Comparison of ENCODE assay signal across 8 cellular contexts in genomic region chr3:57597973-57598351, GRCh38. TPM values are rescaled to one million over a fixed set of nuclear protein-coding genes. Genes with fewer than 3 reads are reported as not detected.
A peak's percentile ranks its signal among the peaks of the same experiment; 100 is the strongest.
DNase-seq lines count a peak whose midpoint lies in the region; ATAC-seq and TF ChIP-seq lines count a peak whose summit lies in the region.

No MANE protein-coding gene starts in this region.

- TF ChIP-seq CTCF in SK-N-SH (IDR thresholded peaks at IDR 0.05) (no peak), osteoblast (IDR thresholded peaks at IDR 0.05; ENCODE audit: extremely low read depth, low read depth, low read length) (no peak)

- DNase-seq in H7 (no peak), SK-N-SH (no peak), osteoblast (ENCODE audit: insufficient read length, low spot score, missing footprints) (no peak), COR-L47 (lab: John Stamatoyannopoulos, UW) (no peak), H4 (ENCODE audit: low spot score) (no peak), NCI-H128 (lab: John Stamatoyannopoulos, UW; ENCODE audit: unreplicated experiment) (no peak)
- DNase-seq in effector memory CD8-positive, alpha-beta T cell, result no peak

- H3K9me3 Mint-ChIP-seq in effector memory CD8-positive, alpha-beta T cell, result no peaks in the 10 kb centered on the region

- peak; percentile 3 for ATAC-seq in effector memory CD8-positive, alpha-beta T cell (replicated peaks)
- ATAC-seq in GM18505 (IDR thresholded peaks at IDR 0.05; ENCODE audit: unreplicated experiment), result no peak

- CTCF ChIA-PET in SK-N-SH (lab: Yijun Ruan, JAX), result interaction anchor here (1.0 to 1.2 kb wide), 2 partner anchors 42 to 373 kb away, joined by 3 to 5 read pairs; partner anchors contain the start of gene PDE12

- peaks cover 49% of the 10 kb centered on the region for H3K36me3 Mint-ChIP-seq in effector memory CD8-positive, alpha-beta T cell (ENCODE audit: insufficient read depth)

- H3K4me2 ChIP-seq in SK-N-SH (peak overlapping the region; percentile 94), osteoblast (ENCODE audit: insufficient read depth, low read length) (peak overlapping the region; percentile 96)

- no peak for TF ChIP-seq EP300 in SK-N-SH (IDR thresholded peaks at IDR 0.05; ENCODE audit: borderline replicate concordance in 1 of 2, low read depth in 1 of 2, low read length in 1 of 2)

- TF ChIP-seq RAD21 in SK-N-SH (IDR thresholded peaks at IDR 0.05; ENCODE audit: low read length), result no peak

- peaks cover 28% of the 10 kb centered on the region for H3F3A ChIP-seq in SK-N-SH (replicated peaks; ENCODE audit: insufficient read depth)

- H3K4me1 ChIP-seq in SK-N-SH (ENCODE audit: control insufficient read depth in 1 of 2, insufficient read depth in 2 of 2, low read depth in 1 of 2, low read length in 1 of 2) (peaks cover 3 to 13% of the 10 kb centered on the region in 2 experiments; a peak in 3 of 4 replicates), osteoblast (ENCODE audit: insufficient read depth, low read length) (peaks cover 23% of the 10 kb centered on the region)

- peak overlapping the region; percentile 91 to 98 for H3K4me3 Mint-ChIP-seq in effector memory CD8-positive, alpha-beta T cell

- H3K36me3 ChIP-seq in H7 (replicated peaks; ENCODE audit: control insufficient read depth, insufficient read depth, low read length), result no peaks in the 10 kb centered on the region
- peaks cover 12 to 29% of the 10 kb centered on the region in 2 experiments for H3K36me3 ChIP-seq in SK-N-SH (replicated peaks in 1 of 2; ENCODE audit: control insufficient read depth in 1 of 2, insufficient read depth in 2 of 2, low read length in 1 of 2)
- H3K36me3 ChIP-seq in osteoblast (ENCODE audit: insufficient read depth, low read length), result peaks cover 11% of the 10 kb centered on the region

- H3K27me3 ChIP-seq in H7 (ENCODE audit: control insufficient read depth, insufficient read depth, low read length), result no peaks in the 10 kb centered on the region
- no peaks in the 10 kb centered on the region for H3K27me3 ChIP-seq in SK-N-SH (ENCODE audit: insufficient read depth)
- no peaks in the 10 kb centered on the region for H3K27me3 ChIP-seq in osteoblast (ENCODE audit: insufficient read depth, low read length)

- peaks cover 60% of the 10 kb centered on the region for H3K79me2 ChIP-seq in SK-N-SH (ENCODE audit: insufficient read depth)
- peaks cover 49% of the 10 kb centered on the region for H3K79me2 ChIP-seq in osteoblast (ENCODE audit: insufficient read depth, low read length)

- no peaks in the 10 kb centered on the region for H3K9me2 ChIP-seq in SK-N-SH

- H3K27ac ChIP-seq in SK-N-SH (ENCODE audit: low read depth in 2 of 2, low read length in 1 of 2) (peak overlapping the region; percentile 93 to 100), osteoblast (ENCODE audit: low read depth, low read length) (peak overlapping the region; percentile 98)

- POLR2A ChIA-PET in SK-N-SH (lab: Yijun Ruan, JAX), result interaction anchor here (1.2 to 3.5 kb wide), 4 partner anchors 15 to 158 kb away, joined by 3 to 19 read pairs (median 4); partner anchors contain the start of genes PDE12 and SLMAP

- peaks cover 35 to 54% of the 10 kb centered on the region in 2 donors for H3K4me1 Mint-ChIP-seq in effector memory CD8-positive, alpha-beta T cell (ENCODE audit: low read depth in 2 of 2)

- H2AFZ ChIP-seq in SK-N-SH (ENCODE audit: low read depth) (peak overlapping the region; percentile 64), osteoblast (ENCODE audit: low read length) (peak overlapping the region; percentile 93)

- H3K27ac Mint-ChIP-seq in effector memory CD8-positive, alpha-beta T cell, result peak overlapping the region; percentile 100

- no peak for TF ChIP-seq POLR2A in GM18505 (IDR thresholded peaks at IDR 0.05; ENCODE audit: borderline replicate concordance, extremely low read depth, insufficient read depth, insufficient read length)

- 1% methylated on average over 12 of the region's 12 CpGs for WGBS in SK-N-SH (ENCODE audit: low lambda C conversion rate)

- peaks cover 35% of the 10 kb centered on the region for H4K20me1 ChIP-seq in SK-N-SH (ENCODE audit: insufficient read depth)
- peaks cover 38% of the 10 kb centered on the region for H4K20me1 ChIP-seq in osteoblast (ENCODE audit: insufficient read depth, low read length)

- H3K4me3 ChIP-seq in H7 (ENCODE audit: insufficient read depth, low read depth, low read length) (peak overlapping the region; percentile 76), SK-N-SH (ENCODE audit: low read depth in 2 of 2, low read length in 1 of 2) (peak overlapping the region; percentile 66 to 71), osteoblast (ENCODE audit: insufficient read depth, low read length) (peak overlapping the region; percentile 81)

- H3K9ac ChIP-seq in SK-N-SH, result peak overlapping the region; percentile 87

- H3K9me3 ChIP-seq in SK-N-SH (no peaks in the 10 kb centered on the region), osteoblast (ENCODE audit: low read depth, low read length) (no peaks in the 10 kb centered on the region)

- H3K27me3 Mint-ChIP-seq in effector memory CD8-positive, alpha-beta T cell, result no peaks in the 10 kb centered on the region

TF ChIP-seq in SK-N-SH, 30 proteins besides CTCF, POLR2A, EP300 and RAD21:
- TF ChIP-seq SIN3A (IDR thresholded peaks at IDR 0.05; ENCODE audit: borderline replicate concordance, low read depth, low read length) (peak; percentile 16), TEAD4 (IDR thresholded peaks at IDR 0.05; ENCODE audit: borderline replicate concordance, insufficient read depth) (no peak), MXI1 (IDR thresholded peaks at IDR 0.05; ENCODE audit: low read depth, low read length) (peak; percentile 99), GABPA (IDR thresholded peaks at IDR 0.05; ENCODE audit: low read depth) (no peak)
TF ChIP-seq in SK-N-SH: peak in this region for 2.

RNA-seq across cellular contexts. Expression of gene ARF4, which starts 0.8 kb away (rescaled TPM):
- 152 and 153 TPM in 2 replicates for total RNA-seq in H7 (2014; rRNA removed; shearing (Covaris generic))
- polyA plus RNA-seq in SK-N-SH (2012; rRNA removed), result 150 and 208 TPM in 2 replicates
- 245 and 312 TPM in 2 replicates for polyA plus RNA-seq in SK-N-SH (2012; cell fraction: cytosol; rRNA removed)
- 54.1 and 132 TPM in 2 replicates for polyA plus RNA-seq in SK-N-SH (2012; cell fraction: nucleus; rRNA removed)
- total RNA-seq in osteoblast, result 261 and 277 TPM in 2 replicates
- total RNA-seq in H4 (2014; rRNA removed; shearing (Covaris generic)), result 209 and 245 TPM in 2 replicates

RNA-seq across cellular contexts. Expression of gene PDE12, which starts 41.9 kb away (rescaled TPM):
- 13.2 and 16.1 TPM in 2 replicates for total RNA-seq in H7 (2014; rRNA removed; shearing (Covaris generic))
- 7.4 and 9.5 TPM in 2 replicates for polyA plus RNA-seq in SK-N-SH (2012; rRNA removed)
- polyA plus RNA-seq in SK-N-SH (2012; cell fraction: cytosol; rRNA removed), result 5.7 and 7.1 TPM in 2 replicates
- polyA plus RNA-seq in SK-N-SH (2012; cell fraction: nucleus; rRNA removed), result 7.1 and 7.4 TPM in 2 replicates
- total RNA-seq in osteoblast, result 17.1 and 19.9 TPM in 2 replicates
- total RNA-seq in H4 (2014; rRNA removed; shearing (Covaris generic)), result 6.2 and 7.6 TPM in 2 replicates

RNA-seq across cellular contexts. Expression of gene DNAH12, which starts 53.8 kb away (rescaled TPM):
- not detected in 2 replicates for total RNA-seq in H7 (2014; rRNA removed; shearing (Covaris generic))
- polyA plus RNA-seq in SK-N-SH (2012; rRNA removed), result 0.03 and 0.05 TPM in 2 replicates
- polyA plus RNA-seq in SK-N-SH (2012; cell fraction: cytosol; rRNA removed), result 0.01 and 0.05 TPM in 2 replicates
- 0.13 and 0.28 TPM in 2 replicates for polyA plus RNA-seq in SK-N-SH (2012; cell fraction: nucleus; rRNA removed)
- under 0.01 TPM in 2 replicates for total RNA-seq in osteoblast
- total RNA-seq in H4 (2014; rRNA removed; shearing (Covaris generic)), result 0.06 TPM in 1 of 2 replicates, not detected in the other
